Comparison of ENCODE assay signal across 17 cellular contexts in the genomic region with DNA sequence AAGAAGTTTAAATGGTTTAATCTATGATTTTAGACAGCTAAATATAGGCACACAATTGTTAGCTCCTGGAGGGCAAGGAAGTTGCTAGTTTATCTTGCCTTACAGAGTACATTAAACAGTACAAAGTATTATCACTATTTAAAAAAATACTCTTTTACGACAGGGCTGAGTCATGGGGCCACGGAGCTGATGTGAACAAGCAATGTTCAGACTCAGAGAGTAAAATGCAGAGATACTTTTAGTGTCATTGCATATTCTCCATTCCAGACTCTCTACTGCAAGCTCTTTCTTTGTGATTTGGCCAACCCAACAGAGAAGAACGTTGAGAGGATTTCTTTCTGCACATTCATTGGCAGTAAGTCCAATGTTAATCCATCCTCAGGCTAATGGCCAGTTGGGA.
DNase-seq lines count a peak whose midpoint lies in the region; TF ChIP-seq lines count a peak whose summit lies in the region.
"Had no signal": no experiment of that assay in that cellular context is flagged by ENCODE, and none has a peak within 500 bp of the region (broad histone marks: within the 10 kb centered on the region; RNA-seq: fewer than 3 reads in every experiment).

No MANE protein-coding gene starts in this region.

- no peaks in the 10 kb centered on the region for H3K36me3 Mint-ChIP-seq in activated T-cell treated with anti-CD3 and anti-CD28 coated beads, Interleukin-2, amount 50 U/mL, for 24 hours (ENCODE audit: low read depth)
- H3K36me3 Mint-ChIP-seq: naive thymus-derived CD8-positive, alpha-beta T cell had no signal

- 1 to 4% methylated on average over 3 of the region's 3 CpGs for WGBS in GM23248 (ENCODE audit: low coverage in 1 of 2, low lambda C conversion rate in 2 of 2, missing lambda C conversion rate in 2 of 2), 2 experiments
- WGBS in stomach, 5 donors: 25 to 35% (median 30%) methylated on average over 3 of the region's 3 CpGs

- H3F3A ChIP-seq in GM23248 (ENCODE audit: insufficient read depth): peaks cover 58% of the 10 kb centered on the region

- H3K27me3 ChIP-seq in GM23248 (replicated peaks; ENCODE audit: insufficient read depth): no peaks in the 10 kb centered on the region
- no peaks in the 10 kb centered on the region for H3K27me3 ChIP-seq in adipocyte (replicated peaks; ENCODE audit: control insufficient read depth, insufficient read depth, low read length)
- H3K27me3 ChIP-seq in stomach: no peaks in the 10 kb centered on the region

- no peaks in the 10 kb centered on the region for H3K9me3 ChIP-seq in GM23248 (ENCODE audit: low read depth)
- H3K9me3 ChIP-seq in adipocyte (ENCODE audit: control insufficient read depth, low read length): no peaks in the 10 kb centered on the region
- H3K9me3 ChIP-seq in stomach: no peaks in the 10 kb centered on the region

- H3K4me3 ChIP-seq in GM23248: peak overlapping the region; percentile 32; the same call in 1 of the 2 replicates
- H3K4me3 ChIP-seq in adipocyte (ENCODE audit: low read length): no peak overlapping the region
- H3K4me3 ChIP-seq in fibroblast of villous mesenchyme (ENCODE audit: low read depth, low read length): no peak overlapping the region
- no peak overlapping the region for H3K4me3 ChIP-seq in stomach

- peaks cover 57% of the 10 kb centered on the region for H3K4me1 ChIP-seq in GM23248 (ENCODE audit: insufficient read depth)
- H3K4me1 ChIP-seq in adipocyte (ENCODE audit: control insufficient read depth, insufficient read depth, low read length): peaks cover 36% of the 10 kb centered on the region
- peaks cover 0 to 7% (median 0%) of the 10 kb centered on the region in 4 donors for H3K4me1 ChIP-seq in stomach

- intact Hi-C loops in stomach (cut with DNase I; ENCODE audit: low total_unique reads): no loop called here

- no peak overlapping the region for H3K4me3 Mint-ChIP-seq in activated T-cell treated with anti-CD3 and anti-CD28 coated beads, Interleukin-2, amount 50 U/mL, for 24 hours
- H3K4me3 Mint-ChIP-seq: activated CD8-positive, alpha-beta T cell treated with anti-CD3 and anti-CD28 coated beads for 36 hours; CD4-positive, alpha-beta T cell; naive thymus-derived CD8-positive, alpha-beta T cell had no signal

- no peaks in the 10 kb centered on the region for H3K9me3 Mint-ChIP-seq in activated T-cell treated with anti-CD3 and anti-CD28 coated beads, Interleukin-2, amount 50 U/mL, for 24 hours
- H3K9me3 Mint-ChIP-seq: activated CD8-positive, alpha-beta T cell treated with anti-CD3 and anti-CD28 coated beads for 36 hours had no signal

- TF ChIP-seq CTCF in fibroblast of villous mesenchyme (IDR thresholded peaks at IDR 0.05; ENCODE audit: insufficient read depth, low read depth, low read length) (no peak), stomach (IDR thresholded peaks at IDR 0.05) (no peak)

- no peak overlapping the region for H3K27ac Mint-ChIP-seq in activated T-cell treated with anti-CD3 and anti-CD28 coated beads, Interleukin-2, amount 50 U/mL, for 24 hours
- H3K27ac Mint-ChIP-seq: activated CD8-positive, alpha-beta T cell treated with anti-CD3 and anti-CD28 coated beads for 36 hours; CD4-positive, alpha-beta T cell; naive thymus-derived CD8-positive, alpha-beta T cell had no signal

- peak; percentile 91 for DNase-seq in GM23248
- DNase-seq in adipocyte (ENCODE audit: low read depth): peak; percentile 64
- DNase-seq in fibroblast of villous mesenchyme (ENCODE audit: low read depth): peak; percentile 88
- peak; percentile 37 for DNase-seq in stomach
- no peak for DNase-seq in activated T-cell treated with anti-CD3 and anti-CD28 coated beads, Interleukin-2, amount 50 U/mL, for 24 hours
- no peak for DNase-seq in NCI-H446 (lab: John Stamatoyannopoulos, UW)
- DNase-seq in kidney tubule cell (ENCODE audit: low spot score): no peak
- DNase-seq: activated CD8-positive, alpha-beta T cell treated with anti-CD3 and anti-CD28 coated beads for 36 hours; aorta; CD4-positive, alpha-beta T cell; effector CD4-positive, alpha-beta T cell; head of caudate nucleus; Karpas-422; naive thymus-derived CD8-positive, alpha-beta T cell; NCI-H2029 treated with DMSO at 0.1 percent for 48 hours; SHP77; stimulated activated CD4-positive, alpha-beta T cell treated with anti-CD3 and anti-CD28 coated beads, Interleukin-4, amount 100 ng/mL, for 24 hours had no signal

- no peak overlapping the region for H2AFZ ChIP-seq in GM23248

- H3K4me1 Mint-ChIP-seq in activated T-cell treated with anti-CD3 and anti-CD28 coated beads, Interleukin-2, amount 50 U/mL, for 24 hours (ENCODE audit: low read depth): no peaks in the 10 kb centered on the region
- H3K4me1 Mint-ChIP-seq: naive thymus-derived CD8-positive, alpha-beta T cell had no signal

- H3K27ac ChIP-seq in GM23248 (peak overlapping the region; percentile 89), stomach (peak overlapping the region in 1 of 5 donors; percentile 52)

- peak overlapping the region; percentile 25; the same call in 1 of the 2 replicates for H3K9ac ChIP-seq in GM23248
- peak overlapping the region; percentile 20 for H3K9ac ChIP-seq in adipocyte (ENCODE audit: low read length)

- H3K27me3 Mint-ChIP-seq in activated T-cell treated with anti-CD3 and anti-CD28 coated beads, Interleukin-2, amount 50 U/mL, for 24 hours: no peaks in the 10 kb centered on the region
- H3K27me3 Mint-ChIP-seq: CD4-positive, alpha-beta T cell had no signal

- no peaks in the 10 kb centered on the region for H3K79me2 ChIP-seq in GM23248 (ENCODE audit: insufficient read depth)

- TF ChIP-seq EP300 in stomach (IDR thresholded peaks at IDR 0.05): no peak

- peak overlapping the region; percentile 51 for H3K4me2 ChIP-seq in GM23248 (ENCODE audit: unreplicated experiment)

- TF ChIP-seq POLR2A in stomach (IDR thresholded peaks at IDR 0.05): no peak

- in situ Hi-C loops in GM23248 (cut with MboI): no loop called here

- H3K36me3 ChIP-seq in GM23248 (ENCODE audit: low read depth) (no peaks in the 10 kb centered on the region), adipocyte (ENCODE audit: control insufficient read depth, insufficient read depth, low read length, severe bottlenecking) (no peaks in the 10 kb centered on the region), stomach (no peaks in the 10 kb centered on the region)

- H3K9me2 ChIP-seq in GM23248 (ENCODE audit: insufficient read depth): no peaks in the 10 kb centered on the region

- no peaks in the 10 kb centered on the region for H4K20me1 ChIP-seq in GM23248 (ENCODE audit: insufficient read depth)

Comparison
In these comparisons a context has a peak if more than half of its experiments do, and no peak if none do; other contexts are left out.
1. DNase-seq: peak in GM23248 (single experiment), adipocyte (single experiment), fibroblast of villous mesenchyme (single experiment) and stomach (single experiment); none in activated T-cell treated with anti-CD3 and anti-CD28 coated beads, Interleukin-2, amount 50 U/mL, for 24 hours (single experiment), NCI-H446 (0 of 2) and kidney tubule cell (single experiment).